In the genomic region with DNA sequence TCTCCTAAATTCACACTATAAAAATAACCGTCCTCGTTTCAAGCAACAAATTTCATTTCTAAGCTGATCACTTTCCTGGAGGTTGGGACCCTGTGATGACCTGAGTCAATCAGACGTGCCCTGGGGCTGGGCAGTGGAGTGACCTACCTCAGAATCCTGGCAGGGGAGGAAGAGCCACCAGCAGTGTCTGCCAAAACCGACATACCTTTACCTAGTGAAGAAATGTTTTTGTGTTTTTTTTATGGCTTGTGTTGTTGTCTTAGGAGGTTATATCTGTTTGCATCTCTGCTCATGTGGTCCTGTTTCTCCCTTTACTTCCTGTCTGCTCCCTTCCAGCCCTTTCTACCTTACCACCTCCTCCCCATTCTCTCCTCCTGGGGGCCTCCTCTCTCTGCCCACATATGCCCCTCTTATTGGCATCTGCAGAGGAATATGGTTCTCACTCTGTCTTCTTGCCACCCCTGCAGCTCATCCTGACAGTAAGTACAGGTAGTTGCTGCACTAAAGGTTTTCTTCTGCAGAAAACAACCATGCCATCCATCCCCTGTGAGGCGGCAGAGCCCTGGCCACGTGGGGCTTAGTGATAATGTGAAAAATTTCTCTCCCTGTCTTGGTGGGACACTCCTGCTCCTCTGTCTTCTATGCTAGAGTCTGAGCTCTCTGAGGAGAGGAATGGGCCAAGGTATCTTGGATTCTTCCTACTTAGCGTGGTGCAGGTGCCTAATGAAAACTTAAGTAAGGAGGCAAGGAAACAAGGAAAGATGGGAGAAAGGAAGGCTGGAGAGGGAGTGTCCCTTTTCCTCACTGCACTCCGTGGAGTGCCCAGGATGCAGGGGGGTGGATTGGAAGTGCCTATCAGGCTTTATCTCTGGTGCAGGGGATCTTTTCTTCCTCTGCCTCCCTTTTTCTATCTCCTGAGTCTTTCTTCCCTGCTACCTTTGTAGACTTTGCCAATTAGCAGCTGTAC, we compare ENCODE assay signal across 13 cellular contexts. TPM values are rescaled to one million over a fixed set of nuclear protein-coding genes. Genes with fewer than 3 reads are reported as not detected.
DNase-seq lines count a peak whose midpoint lies in the region; ATAC-seq and TF ChIP-seq lines count a peak whose summit lies in the region.
"Had no signal": no experiment of that assay in that cellular context is flagged by ENCODE, and none has a peak within 500 bp of the region (broad histone marks: within the 10 kb centered on the region; RNA-seq: fewer than 3 reads in every experiment).

No MANE protein-coding gene starts in this region.

- H3K27me3 ChIP-seq in BLaER1, result no peaks in the 10 kb centered on the region
- H3K27me3 ChIP-seq in CD8-positive, alpha-beta memory T cell (ENCODE audit: insufficient read depth, low read length, poor library complexity, severe bottlenecking), result no peaks in the 10 kb centered on the region
- no peaks in the 10 kb centered on the region for H3K27me3 ChIP-seq in PC-3 (ENCODE audit: low read length)
- peaks cover 11% of the 10 kb centered on the region; the same call in 1 of the 2 replicates for H3K27me3 ChIP-seq in BE2C
- H3K27me3 ChIP-seq: right lobe of liver had no signal

- H3K27ac Mint-ChIP-seq in CD8-positive, alpha-beta memory T cell, result peak overlapping the region in 5 of 8 donors; percentile 4 to 66 (median 52)
- H3K27ac Mint-ChIP-seq in effector memory CD8-positive, alpha-beta T cell, result peak overlapping the region; percentile 64 to 81
- H3K27ac Mint-ChIP-seq: nephron had no signal

- POLR2A ChIA-PET in CD8-positive, alpha-beta memory T cell (lab: Charles Lee), result no interaction called here
- POLR2A ChIA-PET in PC-3 (lab: Charles Lee; ENCODE audit: unreplicated experiment), result interaction anchor here (0.6 kb wide), 1 partner anchor 14 kb away, joined by 3 read pairs; no protein-coding TSS in a partner anchor

- TSS peak; percentile 24 for BruUV-seq in PC-3 (replicated peaks; lab: Mats Ljungman, UMichigan)

- CTCF ChIA-PET in CD8-positive, alpha-beta memory T cell (lab: Charles Lee), result interaction anchor here (1.1 kb wide), 1 partner anchor 14 kb away, joined by 3 read pairs; no protein-coding TSS in a partner anchor
- CTCF ChIA-PET in PC-3 (lab: Charles Lee), result interaction anchor here (0.5 kb wide), 1 partner anchor 54 kb away, joined by 3 read pairs; no protein-coding TSS in a partner anchor

- H3K79me2 ChIP-seq in PC-3 (ENCODE audit: low read length), result peaks cover 69% of the 10 kb centered on the region

- H3F3A ChIP-seq in PC-3 (ENCODE audit: low read length, unreplicated experiment), result no peaks in the 10 kb centered on the region

- intact Hi-C loops in PC-3 (cut with micrococcal nuclease), result no loop called here

- TF ChIP-seq CTCF in PC-3 (conservative IDR thresholded peaks at IDR 0.05; ENCODE audit: low read depth, low read length), result no peak
- no peak for TF ChIP-seq CTCF in BE2C (IDR thresholded peaks at IDR 0.05; ENCODE audit: low read depth, low read length)

- H3K4me3 ChIP-seq in BLaER1, result no peak overlapping the region
- H3K4me3 ChIP-seq in CD8-positive, alpha-beta memory T cell (ENCODE audit: low read length), result no peak overlapping the region
- H3K4me3 ChIP-seq in PC-3 (ENCODE audit: low read length), result peak overlapping the region; percentile 49
- H3K4me3 ChIP-seq in BE2C (ENCODE audit: low read depth, low read length), result no peak overlapping the region
- H3K4me3 ChIP-seq: left ventricle myocardium inferior, right lobe of liver had no signal

- H3K4me1 ChIP-seq in BLaER1 (peaks cover 34% of the 10 kb centered on the region), PC-3 (ENCODE audit: insufficient read depth, low read length) (peaks cover 58% of the 10 kb centered on the region), BE2C (no peaks in the 10 kb centered on the region)
- peaks cover 17% of the 10 kb centered on the region for H3K4me1 ChIP-seq in CD8-positive, alpha-beta memory T cell (ENCODE audit: insufficient read depth, low read length)
- H3K4me1 ChIP-seq: left ventricle myocardium inferior, right lobe of liver had no signal

- peaks cover 16 to 19% (median 17%) of the 10 kb centered on the region in 3 donors for H3K4me1 Mint-ChIP-seq in CD8-positive, alpha-beta memory T cell
- peaks cover 14% of the 10 kb centered on the region in 2 donors for H3K4me1 Mint-ChIP-seq in effector memory CD8-positive, alpha-beta T cell (ENCODE audit: low read depth in 2 of 2)

- ATAC-seq in PC-3, result peak; percentile 62
- no peak for ATAC-seq in effector memory CD8-positive, alpha-beta T cell (replicated peaks)

- peak overlapping the region in 6 of 7 donors; percentile 38 to 76 (median 54) for H3K4me3 Mint-ChIP-seq in CD8-positive, alpha-beta memory T cell
- peak overlapping the region; percentile 45 to 65 for H3K4me3 Mint-ChIP-seq in effector memory CD8-positive, alpha-beta T cell
- H3K4me3 Mint-ChIP-seq: nephron had no signal

- no peaks in the 10 kb centered on the region for H4K20me1 ChIP-seq in BLaER1
- H4K20me1 ChIP-seq in PC-3 (ENCODE audit: low read length), result no peaks in the 10 kb centered on the region

- no peaks in the 10 kb centered on the region for H3K36me3 Mint-ChIP-seq in CD8-positive, alpha-beta memory T cell
- no peaks in the 10 kb centered on the region for H3K36me3 Mint-ChIP-seq in effector memory CD8-positive, alpha-beta T cell (ENCODE audit: insufficient read depth)
- H3K36me3 Mint-ChIP-seq: activated naive CD4-positive, alpha-beta T cell treated with anti-CD3 and anti-CD28 coated beads, Interleukin-2, amount 50 U/mL, for 72 hours had no signal

- H3K27ac ChIP-seq in BLaER1, result peak overlapping the region; percentile 52; the same call in 1 of the 2 replicates
- H3K27ac ChIP-seq in CD8-positive, alpha-beta memory T cell (ENCODE audit: low read depth, low read length), result no peak overlapping the region
- H3K27ac ChIP-seq in PC-3 (ENCODE audit: low read length), result peak overlapping the region; percentile 89
- H3K27ac ChIP-seq: left ventricle myocardium inferior, right lobe of liver had no signal

- H3K36me3 ChIP-seq in BLaER1 (no peaks in the 10 kb centered on the region), PC-3 (ENCODE audit: low read depth, low read length) (no peaks in the 10 kb centered on the region), BE2C (no peaks in the 10 kb centered on the region)
- H3K36me3 ChIP-seq in CD8-positive, alpha-beta memory T cell (ENCODE audit: insufficient read depth, low read length), result no peaks in the 10 kb centered on the region
- H3K36me3 ChIP-seq: left ventricle myocardium inferior, right lobe of liver had no signal

- no peak for DNase-seq in CD8-positive, alpha-beta memory T cell
- DNase-seq in PC-3, result peak; percentile 86
- DNase-seq in effector memory CD8-positive, alpha-beta T cell, result no peak
- DNase-seq in NOMO-1 (lab: John Stamatoyannopoulos, UW; ENCODE audit: unreplicated experiment in 2 of 2), result no peak
- no peak for DNase-seq in BE2C
- no peak for DNase-seq in stimulated activated CD4-positive, alpha-beta T cell treated with anti-CD3 and anti-CD28 coated beads, Interleukin-2, amount 100 ng/mL, for 48 hours
- DNase-seq: hypothalamus, left ventricle myocardium inferior, right lobe of liver had no signal

- H3K9me3 ChIP-seq in BLaER1, result peaks cover 7% of the 10 kb centered on the region; the same call in 1 of the 2 replicates
- no peaks in the 10 kb centered on the region for H3K9me3 ChIP-seq in CD8-positive, alpha-beta memory T cell (ENCODE audit: low read length)
- H3K9me3 ChIP-seq in PC-3 (ENCODE audit: low read length), result no peaks in the 10 kb centered on the region
- no peaks in the 10 kb centered on the region for H3K9me3 ChIP-seq in BE2C
- H3K9me3 ChIP-seq: left ventricle myocardium inferior, right lobe of liver had no signal

- H3K9ac ChIP-seq in BLaER1 (no peak overlapping the region), PC-3 (ENCODE audit: low read length) (peak overlapping the region; percentile 50)

- H2AFZ ChIP-seq in PC-3 (ENCODE audit: low read length), result peak overlapping the region; percentile 18; the same call in 1 of the 2 replicates

- H3K9me2 ChIP-seq in PC-3 (replicated peaks; ENCODE audit: low read length), result no peaks in the 10 kb centered on the region

- no peaks in the 10 kb centered on the region for H3K9me3 Mint-ChIP-seq in CD8-positive, alpha-beta memory T cell
- H3K9me3 Mint-ChIP-seq in effector memory CD8-positive, alpha-beta T cell, result no peaks in the 10 kb centered on the region
- H3K9me3 Mint-ChIP-seq: activated naive CD4-positive, alpha-beta T cell treated with anti-CD3 and anti-CD28 coated beads, Interleukin-2, amount 50 U/mL, for 72 hours; nephron had no signal

- H3K27me3 Mint-ChIP-seq in CD8-positive, alpha-beta memory T cell, result peaks cover 3 to 10% of the 10 kb centered on the region in 2 donors
- peaks cover 7 to 27% of the 10 kb centered on the region in 2 donors for H3K27me3 Mint-ChIP-seq in effector memory CD8-positive, alpha-beta T cell

- H3K4me2 ChIP-seq in BLaER1 (peak overlapping the region; percentile 90), PC-3 (ENCODE audit: low read length) (peak overlapping the region; percentile 80)

RNA-seq across cellular contexts. Expression of a gene that starts 15.4 kb away (rescaled TPM):
- total RNA-seq in CD8-positive, alpha-beta memory T cell, result under 1 TPM in 1 of 2 experiments, not detected in 1; 0.27 TPM
- polyA plus RNA-seq in CD8-positive, alpha-beta memory T cell, result not detected
- 15.5 and 16.3 TPM in 2 replicates for total RNA-seq in PC-3 (2014; rRNA removed)
- 0.82 TPM for polyA plus RNA-seq in BE2C (2012; ENCODE audit: insufficient read depth, insufficient read length, low read depth)
- total RNA-seq: left ventricle myocardium inferior, right lobe of liver had no signal
- polyA plus RNA-seq: esophagus had no signal

Comparison
In these comparisons a context has a peak if more than half of its experiments do, and no peak if none do; other contexts are left out.
1. RNA of a gene that starts 15.4 kb away (total RNA-seq): 15.5 to 16.3 TPM in PC-3; 0.27 TPM in CD8-positive, alpha-beta memory T cell; every median in the first group is over 10 times any median in the second.